1 cellular context compared by ENCODE assay signal in the genomic region with DNA sequence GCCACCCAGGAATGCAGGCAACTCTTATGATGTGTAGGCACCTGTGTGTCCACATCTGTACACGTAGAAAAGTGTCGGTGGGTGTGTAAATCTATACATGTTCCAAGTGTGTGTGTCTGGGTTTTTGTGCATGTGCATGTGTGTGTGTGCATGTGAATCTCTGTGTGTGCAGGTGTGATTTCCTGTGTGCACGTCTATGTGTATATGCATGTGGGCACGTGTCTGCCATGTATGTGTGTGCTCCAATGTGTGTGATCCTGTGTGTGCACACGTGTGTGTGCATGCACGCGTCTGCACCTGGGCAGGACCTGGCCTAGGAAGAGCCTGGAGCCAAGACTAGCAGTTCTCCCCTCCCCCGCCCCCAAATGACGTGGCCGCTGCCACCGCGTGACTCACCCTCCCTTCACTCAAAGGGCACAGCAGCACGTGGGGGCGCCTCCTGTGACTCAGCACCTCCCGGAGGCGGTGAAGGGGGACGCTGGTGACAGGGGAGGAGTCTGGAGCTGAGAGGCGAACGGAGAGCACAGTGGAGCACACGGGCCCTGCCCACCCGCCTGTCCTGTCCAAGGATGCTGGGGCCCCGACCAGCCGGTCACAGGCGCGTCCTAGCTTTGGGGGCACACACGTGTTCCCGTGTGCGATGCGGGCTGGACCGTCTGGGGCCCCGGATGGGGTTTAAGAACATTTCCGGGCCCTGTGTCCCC.
TF ChIP-seq lines count a peak whose summit lies in the region.

No MANE protein-coding gene starts in this region.

TF ChIP-seq in HepG2, 621 proteins besides CTCF, POLR2A, EP300 and RAD21 (continued from another document and continues in another):
- TF ChIP-seq, protein P1, sequence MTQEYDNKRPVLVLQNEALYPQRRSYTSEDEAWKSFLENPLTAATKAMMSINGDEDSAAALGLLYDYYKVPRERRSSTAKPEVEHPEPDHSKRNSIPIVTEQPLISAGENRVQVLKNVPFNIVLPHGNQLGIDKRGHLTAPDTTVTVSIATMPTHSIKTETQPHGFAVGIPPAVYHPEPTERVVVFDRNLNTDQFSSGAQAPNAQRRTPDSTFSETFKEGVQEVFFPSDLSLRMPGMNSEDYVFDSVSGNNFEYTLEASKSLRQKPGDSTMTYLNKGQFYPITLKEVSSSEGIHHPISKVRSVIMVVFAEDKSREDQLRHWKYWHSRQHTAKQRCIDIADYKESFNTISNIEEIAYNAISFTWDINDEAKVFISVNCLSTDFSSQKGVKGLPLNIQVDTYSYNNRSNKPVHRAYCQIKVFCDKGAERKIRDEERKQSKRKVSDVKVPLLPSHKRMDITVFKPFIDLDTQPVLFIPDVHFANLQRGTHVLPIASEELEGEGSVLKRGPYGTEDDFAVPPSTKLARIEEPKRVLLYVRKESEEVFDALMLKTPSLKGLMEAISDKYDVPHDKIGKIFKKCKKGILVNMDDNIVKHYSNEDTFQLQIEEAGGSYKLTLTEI (CRISPR knock-in tag; conservative IDR thresholded peaks at IDR 0.05) = no peak
- TF ChIP-seq NPAS2 (CRISPR knock-in tag; IDR thresholded peaks at IDR 0.05; ENCODE audit: borderline replicate concordance) (no peak), ZNF354B (CRISPR knock-in tag; IDR thresholded peaks at IDR 0.05) (no peak), REL (CRISPR knock-in tag; conservative IDR thresholded peaks at IDR 0.05) (peak; percentile 89; the same call in 1 of the 2 replicates), ZNF292 (CRISPR knock-in tag; IDR thresholded peaks at IDR 0.05; ENCODE audit: borderline replicate concordance, low read depth) (0 out of 2 replicates have a peak, but pooled peaks have one; percentile 42), NRL (CRISPR knock-in tag; IDR thresholded peaks at IDR 0.05; ENCODE audit: borderline replicate concordance) (peak; percentile 88), SIX4 (CRISPR knock-in tag; IDR thresholded peaks at IDR 0.05) (peak; percentile 72), ZNF543 (CRISPR knock-in tag; IDR thresholded peaks at IDR 0.05) (0 out of 2 replicates have a peak, but pooled peaks have one; percentile 21), GPN1 (CRISPR knock-in tag; IDR thresholded peaks at IDR 0.05; ENCODE audit: borderline replicate concordance) (no peak), ZNF350 (CRISPR knock-in tag; IDR thresholded peaks at IDR 0.05; ENCODE audit: borderline replicate concordance, low read depth) (peak; percentile 51; the same call in 1 of the 2 replicates), SATB2 (CRISPR knock-in tag; IDR thresholded peaks at IDR 0.05) (0 out of 2 replicates have a peak, but pooled peaks have one; percentile 73), HOXA9 (CRISPR knock-in tag; IDR thresholded peaks at IDR 0.05; ENCODE audit: borderline replicate concordance) (0 out of 2 replicates have a peak, but pooled peaks have one; percentile 52), MIXL1 (CRISPR knock-in tag; IDR thresholded peaks at IDR 0.05) (peak; percentile 84; the same call in 1 of the 2 replicates), ZNF264 (CRISPR knock-in tag; IDR thresholded peaks at IDR 0.05) (peak; percentile 87; the same call in 1 of the 2 replicates), POLR2AphosphoS2 (IDR thresholded peaks at IDR 0.05; ENCODE audit: low read depth, low read length) (no peak; the same call in 1 of the 2 replicates), ZSCAN31 (CRISPR knock-in tag; IDR thresholded peaks at IDR 0.05; ENCODE audit: low read depth) (0 out of 2 replicates have a peak, but pooled peaks have one; percentile 13)
- TF ChIP-seq, protein P2, sequence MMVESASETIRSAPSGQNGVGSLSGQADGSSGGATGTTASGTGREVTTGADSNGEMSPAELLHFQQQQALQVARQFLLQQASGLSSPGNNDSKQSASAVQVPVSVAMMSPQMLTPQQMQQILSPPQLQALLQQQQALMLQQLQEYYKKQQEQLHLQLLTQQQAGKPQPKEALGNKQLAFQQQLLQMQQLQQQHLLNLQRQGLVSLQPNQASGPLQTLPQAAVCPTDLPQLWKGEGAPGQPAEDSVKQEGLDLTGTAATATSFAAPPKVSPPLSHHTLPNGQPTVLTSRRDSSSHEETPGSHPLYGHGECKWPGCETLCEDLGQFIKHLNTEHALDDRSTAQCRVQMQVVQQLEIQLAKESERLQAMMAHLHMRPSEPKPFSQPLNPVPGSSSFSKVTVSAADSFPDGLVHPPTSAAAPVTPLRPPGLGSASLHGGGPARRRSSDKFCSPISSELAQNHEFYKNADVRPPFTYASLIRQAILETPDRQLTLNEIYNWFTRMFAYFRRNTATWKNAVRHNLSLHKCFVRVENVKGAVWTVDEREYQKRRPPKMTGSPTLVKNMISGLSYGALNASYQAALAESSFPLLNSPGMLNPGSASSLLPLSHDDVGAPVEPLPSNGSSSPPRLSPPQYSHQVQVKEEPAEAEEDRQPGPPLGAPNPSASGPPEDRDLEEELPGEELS (CRISPR knock-in tag; IDR thresholded peaks at IDR 0.05) = peak; percentile 90; the same call in 1 of the 2 replicates
- TF ChIP-seq, protein P3, sequence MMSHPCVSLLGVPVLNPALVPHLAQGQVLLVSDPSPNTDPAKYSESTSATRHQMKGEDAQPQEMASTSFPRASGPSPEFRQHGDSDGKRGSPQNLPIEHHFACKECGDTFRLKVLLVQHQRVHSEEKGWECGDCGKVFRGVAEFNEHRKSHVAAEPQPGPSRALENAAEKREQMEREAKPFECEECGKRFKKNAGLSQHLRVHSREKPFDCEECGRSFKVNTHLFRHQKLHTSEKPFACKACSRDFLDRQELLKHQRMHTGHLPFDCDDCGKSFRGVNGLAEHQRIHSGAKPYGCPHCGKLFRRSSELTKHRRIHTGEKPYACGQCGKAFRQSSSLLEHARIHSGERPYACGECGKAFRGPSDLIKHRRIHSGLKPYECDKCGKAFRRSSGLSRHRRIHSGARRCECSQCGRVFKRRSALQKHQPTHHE (CRISPR knock-in tag; IDR thresholded peaks at IDR 0.05; ENCODE audit: borderline replicate concordance) = peak; percentile 60; the same call in 1 of the 2 replicates
- TF ChIP-seq, protein P4, sequence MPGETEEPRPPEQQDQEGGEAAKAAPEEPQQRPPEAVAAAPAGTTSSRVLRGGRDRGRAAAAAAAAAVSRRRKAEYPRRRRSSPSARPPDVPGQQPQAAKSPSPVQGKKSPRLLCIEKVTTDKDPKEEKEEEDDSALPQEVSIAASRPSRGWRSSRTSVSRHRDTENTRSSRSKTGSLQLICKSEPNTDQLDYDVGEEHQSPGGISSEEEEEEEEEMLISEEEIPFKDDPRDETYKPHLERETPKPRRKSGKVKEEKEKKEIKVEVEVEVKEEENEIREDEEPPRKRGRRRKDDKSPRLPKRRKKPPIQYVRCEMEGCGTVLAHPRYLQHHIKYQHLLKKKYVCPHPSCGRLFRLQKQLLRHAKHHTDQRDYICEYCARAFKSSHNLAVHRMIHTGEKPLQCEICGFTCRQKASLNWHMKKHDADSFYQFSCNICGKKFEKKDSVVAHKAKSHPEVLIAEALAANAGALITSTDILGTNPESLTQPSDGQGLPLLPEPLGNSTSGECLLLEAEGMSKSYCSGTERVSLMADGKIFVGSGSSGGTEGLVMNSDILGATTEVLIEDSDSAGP (CRISPR knock-in tag; IDR thresholded peaks at IDR 0.05; ENCODE audit: borderline replicate concordance) = peak; percentile 84
- TF ChIP-seq, protein P5, sequence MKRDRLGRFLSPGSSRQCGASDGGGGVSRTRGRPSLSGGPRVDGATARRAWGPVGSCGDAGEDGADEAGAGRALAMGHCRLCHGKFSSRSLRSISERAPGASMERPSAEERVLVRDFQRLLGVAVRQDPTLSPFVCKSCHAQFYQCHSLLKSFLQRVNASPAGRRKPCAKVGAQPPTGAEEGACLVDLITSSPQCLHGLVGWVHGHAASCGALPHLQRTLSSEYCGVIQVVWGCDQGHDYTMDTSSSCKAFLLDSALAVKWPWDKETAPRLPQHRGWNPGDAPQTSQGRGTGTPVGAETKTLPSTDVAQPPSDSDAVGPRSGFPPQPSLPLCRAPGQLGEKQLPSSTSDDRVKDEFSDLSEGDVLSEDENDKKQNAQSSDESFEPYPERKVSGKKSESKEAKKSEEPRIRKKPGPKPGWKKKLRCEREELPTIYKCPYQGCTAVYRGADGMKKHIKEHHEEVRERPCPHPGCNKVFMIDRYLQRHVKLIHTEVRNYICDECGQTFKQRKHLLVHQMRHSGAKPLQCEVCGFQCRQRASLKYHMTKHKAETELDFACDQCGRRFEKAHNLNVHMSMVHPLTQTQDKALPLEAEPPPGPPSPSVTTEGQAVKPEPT (CRISPR knock-in tag; IDR thresholded peaks at IDR 0.05; ENCODE audit: low read depth) = peak; percentile 76; the same call in 1 of the 2 replicates
- TF ChIP-seq, protein P6, sequence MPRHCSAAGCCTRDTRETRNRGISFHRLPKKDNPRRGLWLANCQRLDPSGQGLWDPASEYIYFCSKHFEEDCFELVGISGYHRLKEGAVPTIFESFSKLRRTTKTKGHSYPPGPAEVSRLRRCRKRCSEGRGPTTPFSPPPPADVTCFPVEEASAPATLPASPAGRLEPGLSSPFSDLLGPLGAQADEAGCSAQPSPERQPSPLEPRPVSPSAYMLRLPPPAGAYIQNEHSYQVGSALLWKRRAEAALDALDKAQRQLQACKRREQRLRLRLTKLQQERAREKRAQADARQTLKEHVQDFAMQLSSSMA (CRISPR knock-in tag; IDR thresholded peaks at IDR 0.05) = 0 out of 2 replicates have a peak, but pooled peaks have one; percentile 54
- TF ChIP-seq, protein P7, sequence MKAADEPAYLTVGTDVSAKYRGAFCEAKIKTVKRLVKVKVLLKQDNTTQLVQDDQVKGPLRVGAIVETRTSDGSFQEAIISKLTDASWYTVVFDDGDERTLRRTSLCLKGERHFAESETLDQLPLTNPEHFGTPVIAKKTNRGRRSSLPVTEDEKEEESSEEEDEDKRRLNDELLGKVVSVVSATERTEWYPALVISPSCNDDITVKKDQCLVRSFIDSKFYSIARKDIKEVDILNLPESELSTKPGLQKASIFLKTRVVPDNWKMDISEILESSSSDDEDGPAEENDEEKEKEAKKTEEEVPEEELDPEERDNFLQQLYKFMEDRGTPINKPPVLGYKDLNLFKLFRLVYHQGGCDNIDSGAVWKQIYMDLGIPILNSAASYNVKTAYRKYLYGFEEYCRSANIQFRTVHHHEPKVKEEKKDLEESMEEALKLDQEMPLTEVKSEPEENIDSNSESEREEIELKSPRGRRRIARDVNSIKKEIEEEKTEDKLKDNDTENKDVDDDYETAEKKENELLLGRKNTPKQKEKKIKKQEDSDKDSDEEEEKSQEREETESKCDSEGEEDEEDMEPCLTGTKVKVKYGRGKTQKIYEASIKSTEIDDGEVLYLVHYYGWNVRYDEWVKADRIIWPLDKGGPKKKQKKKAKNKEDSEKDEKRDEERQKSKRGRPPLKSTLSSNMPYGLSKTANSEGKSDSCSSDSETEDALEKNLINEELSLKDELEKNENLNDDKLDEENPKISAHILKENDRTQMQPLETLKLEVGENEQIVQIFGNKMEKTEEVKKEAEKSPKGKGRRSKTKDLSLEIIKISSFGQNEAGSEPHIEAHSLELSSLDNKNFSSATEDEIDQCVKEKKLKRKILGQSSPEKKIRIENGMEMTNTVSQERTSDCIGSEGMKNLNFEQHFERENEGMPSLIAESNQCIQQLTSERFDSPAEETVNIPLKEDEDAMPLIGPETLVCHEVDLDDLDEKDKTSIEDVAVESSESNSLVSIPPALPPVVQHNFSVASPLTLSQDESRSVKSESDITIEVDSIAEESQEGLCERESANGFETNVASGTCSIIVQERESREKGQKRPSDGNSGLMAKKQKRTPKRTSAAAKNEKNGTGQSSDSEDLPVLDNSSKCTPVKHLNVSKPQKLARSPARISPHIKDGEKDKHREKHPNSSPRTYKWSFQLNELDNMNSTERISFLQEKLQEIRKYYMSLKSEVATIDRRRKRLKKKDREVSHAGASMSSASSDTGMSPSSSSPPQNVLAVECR (CRISPR knock-in tag; IDR thresholded peaks at IDR 0.05; ENCODE audit: borderline replicate concordance) = peak; percentile 89
- TF ChIP-seq, protein P8, sequence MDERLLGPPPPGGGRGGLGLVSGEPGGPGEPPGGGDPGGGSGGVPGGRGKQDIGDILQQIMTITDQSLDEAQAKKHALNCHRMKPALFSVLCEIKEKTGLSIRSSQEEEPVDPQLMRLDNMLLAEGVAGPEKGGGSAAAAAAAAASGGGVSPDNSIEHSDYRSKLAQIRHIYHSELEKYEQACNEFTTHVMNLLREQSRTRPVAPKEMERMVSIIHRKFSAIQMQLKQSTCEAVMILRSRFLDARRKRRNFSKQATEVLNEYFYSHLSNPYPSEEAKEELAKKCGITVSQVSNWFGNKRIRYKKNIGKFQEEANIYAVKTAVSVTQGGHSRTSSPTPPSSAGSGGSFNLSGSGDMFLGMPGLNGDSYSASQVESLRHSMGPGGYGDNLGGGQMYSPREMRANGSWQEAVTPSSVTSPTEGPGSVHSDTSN (CRISPR knock-in tag; IDR thresholded peaks at IDR 0.05) = peak; percentile 70
- TF ChIP-seq, protein P9, sequence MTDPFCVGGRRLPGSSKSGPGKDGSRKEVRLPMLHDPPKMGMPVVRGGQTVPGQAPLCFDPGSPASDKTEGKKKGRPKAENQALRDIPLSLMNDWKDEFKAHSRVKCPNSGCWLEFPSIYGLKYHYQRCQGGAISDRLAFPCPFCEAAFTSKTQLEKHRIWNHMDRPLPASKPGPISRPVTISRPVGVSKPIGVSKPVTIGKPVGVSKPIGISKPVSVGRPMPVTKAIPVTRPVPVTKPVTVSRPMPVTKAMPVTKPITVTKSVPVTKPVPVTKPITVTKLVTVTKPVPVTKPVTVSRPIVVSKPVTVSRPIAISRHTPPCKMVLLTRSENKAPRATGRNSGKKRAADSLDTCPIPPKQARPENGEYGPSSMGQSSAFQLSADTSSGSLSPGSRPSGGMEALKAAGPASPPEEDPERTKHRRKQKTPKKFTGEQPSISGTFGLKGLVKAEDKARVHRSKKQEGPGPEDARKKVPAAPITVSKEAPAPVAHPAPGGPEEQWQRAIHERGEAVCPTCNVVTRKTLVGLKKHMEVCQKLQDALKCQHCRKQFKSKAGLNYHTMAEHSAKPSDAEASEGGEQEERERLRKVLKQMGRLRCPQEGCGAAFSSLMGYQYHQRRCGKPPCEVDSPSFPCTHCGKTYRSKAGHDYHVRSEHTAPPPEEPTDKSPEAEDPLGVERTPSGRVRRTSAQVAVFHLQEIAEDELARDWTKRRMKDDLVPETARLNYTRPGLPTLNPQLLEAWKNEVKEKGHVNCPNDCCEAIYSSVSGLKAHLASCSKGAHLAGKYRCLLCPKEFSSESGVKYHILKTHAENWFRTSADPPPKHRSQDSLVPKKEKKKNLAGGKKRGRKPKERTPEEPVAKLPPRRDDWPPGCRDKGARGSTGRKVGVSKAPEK (CRISPR knock-in tag; IDR thresholded peaks at IDR 0.05; ENCODE audit: borderline replicate concordance) = no peak
- TF ChIP-seq, protein P10, sequence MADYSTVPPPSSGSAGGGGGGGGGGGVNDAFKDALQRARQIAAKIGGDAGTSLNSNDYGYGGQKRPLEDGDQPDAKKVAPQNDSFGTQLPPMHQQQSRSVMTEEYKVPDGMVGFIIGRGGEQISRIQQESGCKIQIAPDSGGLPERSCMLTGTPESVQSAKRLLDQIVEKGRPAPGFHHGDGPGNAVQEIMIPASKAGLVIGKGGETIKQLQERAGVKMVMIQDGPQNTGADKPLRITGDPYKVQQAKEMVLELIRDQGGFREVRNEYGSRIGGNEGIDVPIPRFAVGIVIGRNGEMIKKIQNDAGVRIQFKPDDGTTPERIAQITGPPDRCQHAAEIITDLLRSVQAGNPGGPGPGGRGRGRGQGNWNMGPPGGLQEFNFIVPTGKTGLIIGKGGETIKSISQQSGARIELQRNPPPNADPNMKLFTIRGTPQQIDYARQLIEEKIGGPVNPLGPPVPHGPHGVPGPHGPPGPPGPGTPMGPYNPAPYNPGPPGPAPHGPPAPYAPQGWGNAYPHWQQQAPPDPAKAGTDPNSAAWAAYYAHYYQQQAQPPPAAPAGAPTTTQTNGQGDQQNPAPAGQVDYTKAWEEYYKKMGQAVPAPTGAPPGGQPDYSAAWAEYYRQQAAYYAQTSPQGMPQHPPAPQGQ (CRISPR knock-in tag; IDR thresholded peaks at IDR 0.05; ENCODE audit: borderline replicate concordance) = no peak
